Comparison of ENCODE assay signal across 19 cellular contexts in the genomic region with DNA sequence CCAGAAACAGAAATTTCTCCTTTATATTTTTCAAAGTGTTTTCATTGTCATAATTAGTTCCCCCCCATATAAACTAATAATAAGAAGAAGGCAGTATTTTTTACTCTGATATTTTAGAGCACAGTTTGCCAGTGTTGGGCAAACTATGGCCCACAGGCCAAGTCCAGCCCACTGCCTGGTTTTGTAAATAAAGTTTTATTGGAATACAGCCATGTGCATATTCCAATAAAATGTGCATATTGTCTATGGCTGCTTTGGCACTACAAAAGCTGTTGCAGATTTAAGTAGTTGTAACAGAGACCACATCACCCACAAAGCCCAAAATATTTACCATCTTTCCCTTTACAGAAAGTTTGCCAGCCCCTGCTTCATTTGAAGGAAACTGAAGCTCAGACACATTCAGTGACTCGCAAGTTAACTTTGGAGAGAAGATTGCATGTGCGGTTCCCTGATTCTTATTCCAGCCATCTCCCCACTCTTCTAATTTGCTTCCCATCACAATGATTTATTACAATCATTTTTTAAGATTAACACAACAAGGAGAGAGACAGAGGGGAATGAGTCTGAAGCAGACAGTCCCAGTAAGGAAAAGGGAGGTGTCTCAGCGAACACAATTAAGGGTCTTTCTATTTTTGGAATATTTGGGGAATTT. TPM values are rescaled to one million over a fixed set of nuclear protein-coding genes. Genes with fewer than 3 reads are reported as not detected.
DNase-seq lines count a peak whose midpoint lies in the region; ATAC-seq and TF ChIP-seq lines count a peak whose summit lies in the region.
"Had no signal": no experiment of that assay in that cellular context is flagged by ENCODE, and none has a peak within 500 bp of the region (broad histone marks: within the 10 kb centered on the region; RNA-seq: fewer than 3 reads in every experiment).

No MANE protein-coding gene starts in this region.

- TF ChIP-seq CTCF in thoracic aorta (IDR thresholded peaks at IDR 0.05), result no peak
- no peak for TF ChIP-seq CTCF in hepatocyte (IDR thresholded peaks at IDR 0.05; ENCODE audit: poor library complexity)
- TF ChIP-seq CTCF in foreskin keratinocyte (conservative IDR thresholded peaks at IDR 0.05), result no peak

- no peak overlapping the region for H3K4me2 ChIP-seq in hepatocyte

- no peak overlapping the region for H2AFZ ChIP-seq in hepatocyte

- H3K9me2 ChIP-seq in hepatocyte (replicated peaks; ENCODE audit: insufficient read depth), result no peaks in the 10 kb centered on the region

- H3K36me3 Mint-ChIP-seq in activated naive CD8-positive, alpha-beta T cell treated with anti-CD3 and anti-CD28 coated beads, Interleukin-2, amount 10 ng/mL, durations not matched to agents 7 days and 5 days, result peaks cover 39% of the 10 kb centered on the region
- H3K36me3 Mint-ChIP-seq in activated naive CD8-positive, alpha-beta T cell treated with anti-CD3 and anti-CD28 coated beads, Interleukin-2, amount 50 U/mL, for 24 hours (ENCODE audit: low read depth), result peaks cover 61% of the 10 kb centered on the region

- H3K9me3 Mint-ChIP-seq in activated naive CD8-positive, alpha-beta T cell treated with anti-CD3 and anti-CD28 coated beads, Interleukin-2, amount 10 ng/mL, durations not matched to agents 7 days and 5 days, result no peaks in the 10 kb centered on the region
- H3K9me3 Mint-ChIP-seq in activated naive CD8-positive, alpha-beta T cell treated with anti-CD3 and anti-CD28 coated beads, Interleukin-2, amount 50 U/mL, for 24 hours, result peaks cover 4% of the 10 kb centered on the region

- H3K36me3 ChIP-seq in thoracic aorta, result no peaks in the 10 kb centered on the region
- H3K36me3 ChIP-seq in hepatocyte (replicated peaks; ENCODE audit: insufficient read depth, low read depth), result no peaks in the 10 kb centered on the region
- H3K36me3 ChIP-seq: left lung had no signal

- POLR2A ChIA-PET in activated naive CD8-positive, alpha-beta T cell treated with anti-CD3 and anti-CD28 coated beads, Interleukin-2, amount 10 ng/mL, durations not matched to agents 7 days and 5 days (lab: Charles Lee), result no interaction called here

- no peaks in the 10 kb centered on the region for H3K9me3 ChIP-seq in thoracic aorta
- no peaks in the 10 kb centered on the region for H3K9me3 ChIP-seq in hepatocyte (ENCODE audit: low read depth)
- H3K9me3 ChIP-seq: left lung had no signal

- peak overlapping the region; percentile 85 to 88 for H3K27ac ChIP-seq in thoracic aorta
- no peak overlapping the region for H3K27ac ChIP-seq in hepatocyte
- no peak overlapping the region for H3K27ac ChIP-seq in foreskin keratinocyte
- H3K27ac ChIP-seq: brain microvascular endothelial cell had no signal

- no peaks in the 10 kb centered on the region for H3K79me2 ChIP-seq in hepatocyte

- H3K4me3 ChIP-seq in thoracic aorta (peak overlapping the region; percentile 22), hepatocyte (no peak overlapping the region)
- H3K4me3 ChIP-seq: left lung had no signal

- no peaks in the 10 kb centered on the region for H3K27me3 Mint-ChIP-seq in activated naive CD8-positive, alpha-beta T cell treated with anti-CD3 and anti-CD28 coated beads, Interleukin-2, amount 10 ng/mL, durations not matched to agents 7 days and 5 days
- no peaks in the 10 kb centered on the region for H3K27me3 Mint-ChIP-seq in activated naive CD8-positive, alpha-beta T cell treated with anti-CD3 and anti-CD28 coated beads, Interleukin-2, amount 50 U/mL, for 24 hours

- 91% methylated on average over 3 of the region's 3 CpGs for WGBS in hepatocyte (ENCODE audit: low lambda C conversion rate, missing lambda C conversion rate)

- peak overlapping the region; percentile 2 for H3K4me3 Mint-ChIP-seq in activated naive CD8-positive, alpha-beta T cell treated with anti-CD3 and anti-CD28 coated beads, Interleukin-2, amount 10 ng/mL, durations not matched to agents 7 days and 5 days
- H3K4me3 Mint-ChIP-seq in activated naive CD8-positive, alpha-beta T cell treated with anti-CD3 and anti-CD28 coated beads, Interleukin-2, amount 50 U/mL, for 24 hours, result no peak overlapping the region

- H3K4me1 ChIP-seq in thoracic aorta (ENCODE audit: control insufficient read depth in 1 of 2, low read depth in 2 of 2) (peaks cover 51 to 72% of the 10 kb centered on the region in 2 donors), hepatocyte (ENCODE audit: insufficient read depth) (no peaks in the 10 kb centered on the region), foreskin keratinocyte (no peaks in the 10 kb centered on the region)

- no peak for ATAC-seq in activated naive CD8-positive, alpha-beta T cell treated with anti-CD3 and anti-CD28 coated beads, Interleukin-2, amount 10 ng/mL, durations not matched to agents 7 days and 5 days (ENCODE audit: low read depth)
- ATAC-seq in activated naive CD8-positive, alpha-beta T cell treated with anti-CD3 and anti-CD28 coated beads, Interleukin-2, amount 50 U/mL, for 24 hours, result no peak
- ATAC-seq in thoracic aorta (ENCODE audit: insufficient number of reproducible peaks, low FRiP score, low read depth), result no peak
- ATAC-seq in foreskin keratinocyte, result no peak
- ATAC-seq in GM19035 (IDR thresholded peaks at IDR 0.05; ENCODE audit: unreplicated experiment), result no peak
- ATAC-seq: left lung had no signal

- DNase-seq in activated naive CD8-positive, alpha-beta T cell treated with anti-CD3 and anti-CD28 coated beads, Interleukin-2, amount 10 ng/mL, durations not matched to agents 7 days and 5 days, result no peak
- no peak for DNase-seq in activated naive CD8-positive, alpha-beta T cell treated with anti-CD3 and anti-CD28 coated beads, Interleukin-2, amount 50 U/mL, for 24 hours
- DNase-seq in NCI-H446 (lab: John Stamatoyannopoulos, UW) (peak; percentile 13 to 37), fibroblast of peridontal ligament (ENCODE audit: extremely low read depth) (peak; percentile 82), thoracic aorta (ENCODE audit: low spot score) (no peak), hepatocyte (ENCODE audit: low spot score) (no peak), foreskin keratinocyte (no peak)
- DNase-seq: activated CD4-positive, alpha-beta T cell treated with anti-CD3 and anti-CD28 coated beads for 4 hours; activated gamma-delta T cell treated with Interleukin-2 at 50 U/mL for 16 hours; brain microvascular endothelial cell; cortex of kidney; DMS79 treated with DMSO at 0.1 percent for 48 hours; KG1; left lung; NCI-H1048; NCI-H2081 treated with DMSO at 0.1 percent for 48 hours; NCI-H510A treated with DMSO at 0.1 percent for 48 hours; nucleus accumbens had no signal

- H4K20me1 ChIP-seq in hepatocyte (ENCODE audit: insufficient read depth, poor library complexity, severe bottlenecking), result no peaks in the 10 kb centered on the region

- peak overlapping the region; percentile 54 for H3K27ac Mint-ChIP-seq in activated naive CD8-positive, alpha-beta T cell treated with anti-CD3 and anti-CD28 coated beads, Interleukin-2, amount 10 ng/mL, durations not matched to agents 7 days and 5 days
- H3K27ac Mint-ChIP-seq in activated naive CD8-positive, alpha-beta T cell treated with anti-CD3 and anti-CD28 coated beads, Interleukin-2, amount 50 U/mL, for 24 hours, result no peak overlapping the region

- no peaks in the 10 kb centered on the region for H3K27me3 ChIP-seq in thoracic aorta (replicated peaks; ENCODE audit: insufficient read depth)
- no peaks in the 10 kb centered on the region for H3K27me3 ChIP-seq in hepatocyte
- no peaks in the 10 kb centered on the region for H3K27me3 ChIP-seq in foreskin keratinocyte
- H3K27me3 ChIP-seq: brain microvascular endothelial cell, left lung had no signal

- peaks cover 54% of the 10 kb centered on the region for H3K4me1 Mint-ChIP-seq in activated naive CD8-positive, alpha-beta T cell treated with anti-CD3 and anti-CD28 coated beads, Interleukin-2, amount 10 ng/mL, durations not matched to agents 7 days and 5 days
- peaks cover 63% of the 10 kb centered on the region for H3K4me1 Mint-ChIP-seq in activated naive CD8-positive, alpha-beta T cell treated with anti-CD3 and anti-CD28 coated beads, Interleukin-2, amount 50 U/mL, for 24 hours

RNA-seq across cellular contexts. Expression of a gene that starts 48.9 kb away (rescaled TPM):
- 10 to 100 TPM; 64.4 to 66.7 TPM for total RNA-seq in activated naive CD8-positive, alpha-beta T cell treated with anti-CD3 and anti-CD28 coated beads, Interleukin-2, amount 10 ng/mL, durations not matched to agents 7 days and 5 days
- total RNA-seq in thoracic aorta (100 to 1,000 TPM in 1 of 2 donors, 10 to 100 TPM in 1; 69.7 to 108 TPM), hepatocyte (14.9 and 17.0 TPM in 2 replicates), foreskin keratinocyte (29.3 and 33.9 TPM in 2 replicates)
- polyA plus RNA-seq in hepatocyte (4.4 and 10.0 TPM in 2 replicates), foreskin keratinocyte (18.5 and 19.9 TPM in 2 replicates)

Comparison
In these comparisons a context has a peak if more than half of its experiments do, and no peak if none do; other contexts are left out.
1. DNase-seq: peak in NCI-H446 (2 of 2) and fibroblast of peridontal ligament (single experiment); none in activated naive CD8-positive, alpha-beta T cell treated with anti-CD3 and anti-CD28 coated beads, Interleukin-2, amount 10 ng/mL, durations not matched to agents 7 days and 5 days (single experiment), activated naive CD8-positive, alpha-beta T cell treated with anti-CD3 and anti-CD28 coated beads, Interleukin-2, amount 50 U/mL, for 24 hours (single experiment), thoracic aorta (single experiment), hepatocyte (single experiment) and foreskin keratinocyte (0 of 2).
2. H3K27ac ChIP-seq: peak in thoracic aorta (2 of 2); none in hepatocyte (single experiment) and foreskin keratinocyte (single experiment).